ENCODE assay signal across 21 cellular contexts in genomic region chr2:129055829-129056228, GRCh38.
"Had no signal": no experiment of that assay in that cellular context is flagged by ENCODE, and none has a peak within 500 bp of the region (broad histone marks: within the 10 kb centered on the region; RNA-seq: fewer than 3 reads in every experiment).

No MANE protein-coding gene starts in this region.

- H3K36me3 ChIP-seq: brain microvascular endothelial cell, lower lobe of right lung, thyroid gland had no signal

- H3K4me3 Mint-ChIP-seq: activated B cell treated with CpG ODN at 0.5 μM for 24 hours; activated CD8-positive, alpha-beta T cell treated with anti-CD3 and anti-CD28 coated beads for 36 hours; activated naive CD8-positive, alpha-beta T cell treated with anti-CD3 and anti-CD28 coated beads, Interleukin-2, amount 50 U/mL, for 24 hours; activated T-cell treated with anti-CD3 and anti-CD28 coated beads, Interleukin-2, amount 50 U/mL, for 24 hours; nephron; T-cell had no signal

- DNase-seq: activated B cell treated with CpG ODN at 0.5 μM for 24 hours; activated CD4-positive, alpha-beta T cell treated with anti-CD3 and anti-CD28 coated beads for 48 hours; activated CD8-positive, alpha-beta T cell treated with anti-CD3 and anti-CD28 coated beads for 36 hours; activated naive CD4-positive, alpha-beta T cell treated with Interleukin-2 at 50 U/mL for 16 hours; activated naive CD8-positive, alpha-beta T cell treated with anti-CD3 and anti-CD28 coated beads, Interleukin-2, amount 50 U/mL, for 24 hours; activated T-cell treated with anti-CD3 and anti-CD28 coated beads, Interleukin-2, amount 50 U/mL, for 24 hours; anterior cingulate cortex; brain microvascular endothelial cell; foreskin fibroblast; hippocampal formation; lower lobe of right lung; occipital lobe; posterior cingulate gyrus; stimulated activated CD4-positive, alpha-beta T cell treated with anti-CD3 and anti-CD28 coated beads, Interleukin-2, amount 100 ng/mL, for 24 hours; stimulated activated naive CD4-positive, alpha-beta T cell treated with Interleukin-2 at 50 U/mL for 16 hours; T-cell; thyroid gland had no signal

- FAIRE-seq: endometrium had no signal

- H3K27ac Mint-ChIP-seq: activated B cell treated with CpG ODN at 0.5 μM for 24 hours; activated CD8-positive, alpha-beta T cell treated with anti-CD3 and anti-CD28 coated beads for 36 hours; activated naive CD8-positive, alpha-beta T cell treated with anti-CD3 and anti-CD28 coated beads, Interleukin-2, amount 50 U/mL, for 24 hours; activated T-cell treated with anti-CD3 and anti-CD28 coated beads, Interleukin-2, amount 50 U/mL, for 24 hours; activated T-helper 2 cell treated with anti-CD3 and anti-CD28 coated beads, Interferon-gamma antibody, Interleukin-2, Interleukin-4, amounts not matched to agents 10 μg/mL and 5 μg/mL and 100 μg/mL, durations not matched to agents 14 hours and 24 hours and 36 hours; nephron; T-cell had no signal

- H3K4me3 ChIP-seq: coronary artery, lower lobe of right lung, thyroid gland had no signal

- H3K27ac ChIP-seq: brain microvascular endothelial cell, coronary artery, lower lobe of right lung, thyroid gland had no signal

- H3K9me3 ChIP-seq: lower lobe of right lung, thyroid gland had no signal

- ATAC-seq: activated CD8-positive, alpha-beta T cell treated with anti-CD3 and anti-CD28 coated beads for 36 hours; activated naive CD8-positive, alpha-beta T cell treated with anti-CD3 and anti-CD28 coated beads, Interleukin-2, amount 50 U/mL, for 24 hours; lower lobe of right lung; T-cell had no signal

- H3K4me1 Mint-ChIP-seq: activated B cell treated with CpG ODN at 0.5 μM for 24 hours; activated naive CD8-positive, alpha-beta T cell treated with anti-CD3 and anti-CD28 coated beads, Interleukin-2, amount 50 U/mL, for 24 hours; nephron; T-cell had no signal

- H3K4me1 ChIP-seq: lower lobe of right lung had no signal

- H3K27me3 ChIP-seq: brain microvascular endothelial cell, thyroid gland had no signal

- H3K9me3 Mint-ChIP-seq: activated B cell treated with CpG ODN at 0.5 μM for 24 hours; activated CD8-positive, alpha-beta T cell treated with anti-CD3 and anti-CD28 coated beads for 36 hours; activated naive CD8-positive, alpha-beta T cell treated with anti-CD3 and anti-CD28 coated beads, Interleukin-2, amount 50 U/mL, for 24 hours; activated T-cell treated with anti-CD3 and anti-CD28 coated beads, Interleukin-2, amount 50 U/mL, for 24 hours; activated T-helper 2 cell treated with anti-CD3 and anti-CD28 coated beads, Interferon-gamma antibody, Interleukin-2, Interleukin-4, amounts not matched to agents 10 μg/mL and 5 μg/mL and 100 μg/mL, durations not matched to agents 14 hours and 24 hours and 36 hours; nephron; T-cell had no signal

- H3K36me3 Mint-ChIP-seq: T-cell had no signal

- H3K27me3 Mint-ChIP-seq: activated CD8-positive, alpha-beta T cell treated with anti-CD3 and anti-CD28 coated beads for 36 hours; activated T-cell treated with anti-CD3 and anti-CD28 coated beads, Interleukin-2, amount 50 U/mL, for 24 hours; T-cell had no signal
